ENCODE assay signal across 7 cellular contexts in genomic region chr22:20205964-20206708, GRCh38. TPM values are rescaled to one million over a fixed set of nuclear protein-coding genes. Genes with fewer than 3 reads are reported as not detected.
DNase-seq lines count a peak whose midpoint lies in the region; ATAC-seq and TF ChIP-seq lines count a peak whose summit lies in the region.

No MANE protein-coding gene starts in this region.

- ATAC-seq in GM18505 (IDR thresholded peaks at IDR 0.05; ENCODE audit: unreplicated experiment) (peak; percentile 65), T-helper 17 cell (peak; percentile 94), HG03432 (IDR thresholded peaks at IDR 0.05; ENCODE audit: unreplicated experiment) (no peak)

- H3K36me3 Mint-ChIP-seq in T-helper 17 cell (ENCODE audit: low read depth), result no peaks in the 10 kb centered on the region

- in situ Hi-C loops in astrocyte of the cerebellum (cut with HindIII; ENCODE audit: low sequenced_read_pairs), result no loop called here

- TF ChIP-seq POLR2A in GM18505 (IDR thresholded peaks at IDR 0.05; ENCODE audit: borderline replicate concordance, extremely low read depth, insufficient read depth, insufficient read length), result peak; percentile 60

- H3K4me1 Mint-ChIP-seq in T-helper 17 cell, result peaks cover 22% of the 10 kb centered on the region

- no peaks in the 10 kb centered on the region for H3K27me3 Mint-ChIP-seq in T-helper 17 cell

- H3K4me3 ChIP-seq in astrocyte of the cerebellum (ENCODE audit: low read depth, low read length), result peak overlapping the region; percentile 15

- DNase-seq in HK-2 (ENCODE audit: unreplicated experiment) (peak; percentile 34), T-helper 17 cell (peak; percentile 28 to 33 (median 30)), astrocyte of the cerebellum (ENCODE audit: low read depth) (no peak), iris pigment epithelial cell (ENCODE audit: low read depth) (peak; percentile 65)
- peak; percentile 52 to 55 for DNase-seq in stimulated activated CD4-positive, alpha-beta T cell treated with anti-CD3 and anti-CD28 coated beads, Interleukin-1b, Interleukin-23, amount 100 ng/mL, for 4 hours (ENCODE audit: low read depth in 2 of 2)

- no peaks in the 10 kb centered on the region for H3K9me3 ChIP-seq in T-helper 17 cell (ENCODE audit: control insufficient read depth, low read length, poor library complexity, severe bottlenecking)

- H3K27ac Mint-ChIP-seq in T-helper 17 cell, result peak overlapping the region; percentile 79

- no peak for TF ChIP-seq CTCF in astrocyte of the cerebellum (IDR thresholded peaks at IDR 0.05; ENCODE audit: low read depth, low read length, missing control alignments)

- peak overlapping the region; percentile 91 for H3K4me3 Mint-ChIP-seq in T-helper 17 cell

RNA-seq across cellular contexts. Expression of gene CCDC188, which starts 55.3 kb away (rescaled TPM):
- total RNA-seq in T-helper 17 cell, result 1 to 10 TPM in 1 of 2 donors, not detected in 1; 1.5 TPM
